In the genomic region with DNA sequence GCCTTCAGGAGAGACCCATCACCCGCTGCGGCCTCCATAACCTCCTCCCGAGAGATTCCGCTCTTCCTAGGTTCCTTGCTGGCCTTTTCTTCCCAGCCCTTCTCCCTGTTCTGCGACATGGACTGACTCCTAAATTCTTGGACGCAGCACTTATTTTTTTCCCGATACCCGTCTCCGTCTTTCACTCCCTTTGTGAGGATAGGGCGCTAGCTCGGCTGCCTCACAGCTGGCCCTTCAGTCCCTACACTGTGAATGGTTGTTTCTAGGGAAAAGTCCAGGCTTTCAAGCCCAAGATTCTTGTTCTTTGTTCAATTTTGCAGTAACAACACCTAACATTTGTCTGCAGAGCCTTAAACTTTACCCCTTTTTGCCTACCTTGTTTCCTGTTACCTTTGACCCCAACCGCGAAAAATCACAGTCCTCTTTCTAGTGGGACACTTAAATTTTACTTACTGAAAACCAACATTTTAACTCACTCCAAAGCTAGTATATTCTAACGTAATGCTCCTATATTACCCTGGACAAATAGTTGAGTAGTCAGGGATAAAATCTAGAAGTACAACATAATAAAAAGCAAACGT, we compare ENCODE assay signal across 8 cellular contexts. TPM values are rescaled to one million over a fixed set of nuclear protein-coding genes. Genes with fewer than 3 reads are reported as not detected.
DNase-seq lines count a peak whose midpoint lies in the region; ATAC-seq and TF ChIP-seq lines count a peak whose summit lies in the region.

No MANE protein-coding gene starts in this region.

- H3K27me3 ChIP-seq in HUES48 (ENCODE audit: control insufficient read depth, insufficient read depth, low read length) (no peaks in the 10 kb centered on the region), brain microvascular endothelial cell (replicated peaks) (no peaks in the 10 kb centered on the region), liver (ENCODE audit: control insufficient read depth in 4 of 4, insufficient read depth in 4 of 4, low read length in 3 of 4) (no peaks in the 10 kb centered on the region), thyroid gland (no peaks in the 10 kb centered on the region)

- H3K27ac ChIP-seq in HUES48 (ENCODE audit: low read depth, low read length), result peak overlapping the region; percentile 98
- peak overlapping the region; percentile 79 for H3K27ac ChIP-seq in brain microvascular endothelial cell
- H3K27ac ChIP-seq in liver (ENCODE audit: low read depth in 1 of 2, low read length in 2 of 2), result peak overlapping the region; percentile 93 to 95
- H3K27ac ChIP-seq in thyroid gland, result peak overlapping the region; percentile 88 to 98 (median 95)

- H3K9me3 ChIP-seq in HUES48 (ENCODE audit: control insufficient read depth, insufficient read depth, low read length) (no peaks in the 10 kb centered on the region), liver (ENCODE audit: control insufficient read depth in 4 of 4, low read length in 3 of 4) (no peaks in the 10 kb centered on the region), thyroid gland (no peaks in the 10 kb centered on the region)

- H3K9ac ChIP-seq in HUES48 (ENCODE audit: low read depth, low read length) (peak overlapping the region; percentile 95), liver (ENCODE audit: low read depth in 1 of 2, low read length in 2 of 2) (peak overlapping the region; percentile 77 to 81)

- H3K36me3 ChIP-seq in HUES48 (ENCODE audit: control insufficient read depth, insufficient read depth, low read length) (no peaks in the 10 kb centered on the region), brain microvascular endothelial cell (replicated peaks) (no peaks in the 10 kb centered on the region), liver (ENCODE audit: control insufficient read depth in 4 of 4, insufficient read depth in 3 of 4, low read depth in 1 of 4, low read length in 3 of 4) (no peaks in the 10 kb centered on the region), thyroid gland (no peaks in the 10 kb centered on the region)

- TF ChIP-seq POLR2A in thyroid gland (IDR thresholded peaks at IDR 0.05), result no peak

- peak overlapping the region; percentile 98 for H3K4me3 ChIP-seq in GM08714 (ENCODE audit: low read length)
- peak overlapping the region; percentile 95 for H3K4me3 ChIP-seq in HUES48 (ENCODE audit: low read depth, low read length)
- H3K4me3 ChIP-seq in brain microvascular endothelial cell (ENCODE audit: low read depth, low read length), result peak overlapping the region; percentile 82
- peak overlapping the region; percentile 70 to 93 (median 78) for H3K4me3 ChIP-seq in liver (ENCODE audit: low read depth in 1 of 3, low read length in 3 of 3)
- H3K4me3 ChIP-seq in thyroid gland (replicated peaks in 1 of 3), result peak overlapping the region in 2 of 3 donors; percentile 15 to 85

- H3K4me1 ChIP-seq in HUES48 (ENCODE audit: control insufficient read depth, insufficient read depth, low read length) (peaks cover 11% of the 10 kb centered on the region), liver (ENCODE audit: control insufficient read depth in 4 of 4, insufficient read depth in 4 of 4, low read length in 3 of 4) (peaks cover 0 to 13% (median 7%) of the 10 kb centered on the region in 4 donors), thyroid gland (peaks cover 22 to 24% of the 10 kb centered on the region in 2 donors)

- WGBS in liver, result 10% methylated on average over 15 of the region's 15 CpGs
- 13 to 18% methylated on average over 15 of the region's 15 CpGs for WGBS in thyroid gland, 2 donors

- TF ChIP-seq RAD21 in liver (IDR thresholded peaks at IDR 0.05), result peak in 1 of 2 donors; percentile 22

- TF ChIP-seq CTCF in brain microvascular endothelial cell (IDR thresholded peaks at IDR 0.05; ENCODE audit: low read depth, low read length, missing control alignments) (no peak), liver (IDR thresholded peaks at IDR 0.05; ENCODE audit: low read depth, low read length, missing input control) (no peak), thyroid gland (IDR thresholded peaks at IDR 0.05) (no peak)

- DNase-seq in brain microvascular endothelial cell, result no peak
- DNase-seq in thyroid gland, result no peak

- intact Hi-C loops in thyroid gland (cut with DNase I), result loop anchor here (10.0 kb wide), 1 partner anchor 80 kb away; no protein-coding TSS in a partner anchor

- in situ Hi-C loops in brain microvascular endothelial cell (cut with HindIII; ENCODE audit: low pct_ligation_motif_present, low sequenced_read_pairs), result no loop called here

- no peak for ATAC-seq in HG03196 (IDR thresholded peaks at IDR 0.05; ENCODE audit: unreplicated experiment)
- ATAC-seq in GM21447 (IDR thresholded peaks at IDR 0.05; ENCODE audit: unreplicated experiment), result no peak
- no peak for ATAC-seq in GM19397 (IDR thresholded peaks at IDR 0.05; ENCODE audit: unreplicated experiment)

TF ChIP-seq in liver, 16 proteins besides CTCF, POLR2A, EP300 and RAD21:
- TF ChIP-seq RXRA (IDR thresholded peaks at IDR 0.05) (no peak), GABPA (IDR thresholded peaks at IDR 0.05 in 1 of 2, conservative IDR thresholded peaks at IDR 0.05 in 1 of 2) (no peak), NR2F2 (IDR thresholded peaks at IDR 0.05) (peak; percentile 48), TAF1 (conservative IDR thresholded peaks at IDR 0.05) (peak; percentile 40), YY1 (IDR thresholded peaks at IDR 0.05) (peak; percentile 17), HNF4A (conservative IDR thresholded peaks at IDR 0.05) (peak; percentile 38 to 41), SP1 (IDR thresholded peaks at IDR 0.05) (peak; percentile 34)

RNA-seq across cellular contexts. Expression of gene PIK3CB, which starts 0.5 kb away (rescaled TPM):
- 10 to 100 TPM; 13.4 to 15.9 TPM for total RNA-seq in liver
- polyA plus RNA-seq in liver, result 1 to 10 TPM; 4.7 to 8.8 TPM
- 10 to 100 TPM; 60.2 to 90.0 (median 78.5) TPM for total RNA-seq in thyroid gland
